ENCODE assay signal across 27 cellular contexts in genomic region chr2:84421197-84421596, GRCh38.
"Had no signal": no experiment of that assay in that cellular context is flagged by ENCODE, and none has a peak within 500 bp of the region (broad histone marks: within the 10 kb centered on the region; RNA-seq: fewer than 3 reads in every experiment).

No MANE protein-coding gene starts in this region.

- FAIRE-seq: endometrium, frontal cortex, urothelium cell line had no signal

- H3K4me2 ChIP-seq: neural progenitor cell had no signal

- DNase-seq: cortex of kidney; effector memory CD8-positive, alpha-beta T cell; erythroblast; esophagus squamous epithelium; hypothalamus; immature natural killer cell; islet precursor cell; kidney glomerular epithelial cell; left colon; mesenchymal stem cell; mucosa of descending colon; naive B cell; sigmoid colon; stimulated activated CD4-positive, alpha-beta T cell treated with anti-CD3 and anti-CD28 coated beads, Interleukin-2, amount 100 ng/mL, for 24 hours; stimulated activated CD4-positive, alpha-beta T cell treated with anti-CD3 and anti-CD28 coated beads, Interleukin-4, amount 100 ng/mL, for 24 hours; stimulated activated naive CD4-positive, alpha-beta T cell treated with Interleukin-2 at 50 U/mL for 16 hours; upper lobe of left lung had no signal

- H3K27ac ChIP-seq: esophagus squamous epithelium, neural progenitor cell, parathyroid adenoma, prostate gland, right atrium auricular region, sigmoid colon, thoracic aorta, tibial nerve, upper lobe of left lung had no signal

- H3K9me3 ChIP-seq: esophagus squamous epithelium, mucosa of descending colon, prostate gland, right atrium auricular region, sigmoid colon, thoracic aorta, tibial nerve, upper lobe of left lung had no signal

- H3K4me3 ChIP-seq: esophagus squamous epithelium, mucosa of descending colon, neural progenitor cell, prostate gland, right atrium auricular region, sigmoid colon, thoracic aorta, tibial nerve, upper lobe of left lung had no signal

- H3K27me3 ChIP-seq: esophagus squamous epithelium, neural progenitor cell, right atrium auricular region, sigmoid colon, tibial nerve, upper lobe of left lung had no signal

- H3K9ac ChIP-seq: neural progenitor cell, parathyroid adenoma had no signal

- H3K4me1 ChIP-seq: esophagus squamous epithelium, neural progenitor cell, prostate gland, right atrium auricular region, sigmoid colon, tibial nerve, upper lobe of left lung had no signal

- H3K36me3 ChIP-seq: neural progenitor cell, prostate gland had no signal

- H2AFZ ChIP-seq: neural progenitor cell, parathyroid adenoma had no signal

- ATAC-seq: effector memory CD8-positive, alpha-beta T cell; stimulated activated effector memory CD8-positive, alpha-beta T cell treated with anti-CD3 and anti-CD28 coated beads, Interleukin-12 subunit alpha, Interleukin-12 subunit beta, amount 100 ng/mL, for 72 hours had no signal
